In the genomic region with DNA sequence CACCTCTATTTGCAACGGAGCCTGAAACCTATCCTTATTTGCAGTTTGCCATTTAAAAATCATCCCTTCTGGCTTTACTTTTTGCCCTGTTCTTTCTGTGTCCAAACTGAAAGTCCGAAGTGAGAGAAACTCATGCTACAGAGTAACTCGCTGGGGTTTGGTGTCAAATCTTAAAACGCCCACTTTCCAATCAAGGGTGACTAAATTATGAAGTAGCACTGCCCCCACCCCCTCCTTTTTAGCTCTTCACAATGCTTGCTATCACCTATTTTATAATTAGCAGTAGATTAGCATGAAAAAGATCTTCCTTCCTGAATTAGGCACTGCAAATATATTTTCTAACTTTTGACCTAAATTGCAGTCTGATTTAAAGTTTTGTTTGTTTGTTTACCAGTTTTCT, we compare ENCODE assay signal across 14 cellular contexts. TPM values are rescaled to one million over a fixed set of nuclear protein-coding genes. Genes with fewer than 3 reads are reported as not detected.
DNase-seq lines count a peak whose midpoint lies in the region; ATAC-seq and TF ChIP-seq lines count a peak whose summit lies in the region.
"Had no signal": no experiment of that assay in that cellular context is flagged by ENCODE, and none has a peak within 500 bp of the region (broad histone marks: within the 10 kb centered on the region; RNA-seq: fewer than 3 reads in every experiment).

No MANE protein-coding gene starts in this region.

- no peak overlapping the region for H3K4me3 ChIP-seq in coronary artery
- no peak overlapping the region for H3K4me3 ChIP-seq in stomach
- H3K4me3 ChIP-seq: upper lobe of left lung had no signal

- H3K27me3 Mint-ChIP-seq in activated CD8-positive, alpha-beta T cell treated with anti-CD3 and anti-CD28 coated beads, Interleukin-2, amount 10 ng/mL, durations not matched to agents 7 days and 5 days (ENCODE audit: low read depth) = no peaks in the 10 kb centered on the region

- ATAC-seq in HG02588 (IDR thresholded peaks at IDR 0.05; ENCODE audit: unreplicated experiment) = peak; percentile 36
- ATAC-seq in activated CD8-positive, alpha-beta T cell treated with anti-CD3 and anti-CD28 coated beads, Interleukin-2, amount 10 ng/mL, durations not matched to agents 7 days and 5 days = no peak

- CTCF ChIA-PET in activated CD8-positive, alpha-beta T cell treated with anti-CD3 and anti-CD28 coated beads, Interleukin-2, amount 10 ng/mL, durations not matched to agents 7 days and 5 days (lab: Charles Lee) = interaction anchor here (0.8 to 0.9 kb wide), 2 partner anchors 11 to 110 kb away, joined by 3 to 4 read pairs; no protein-coding TSS in a partner anchor

- H3K27ac ChIP-seq in coronary artery (no peak overlapping the region), stomach (no peak overlapping the region)
- H3K27ac ChIP-seq: upper lobe of left lung had no signal

- no peaks in the 10 kb centered on the region for H3K27me3 ChIP-seq in stomach
- H3K27me3 ChIP-seq: upper lobe of left lung had no signal

- H3K9me3 ChIP-seq in stomach = no peaks in the 10 kb centered on the region
- H3K9me3 ChIP-seq: upper lobe of left lung had no signal

- H3K4me1 ChIP-seq in stomach = no peaks in the 10 kb centered on the region
- H3K4me1 ChIP-seq: upper lobe of left lung had no signal

- no peak for TF ChIP-seq POLR2A in stomach (IDR thresholded peaks at IDR 0.05)

- TF ChIP-seq EP300 in stomach (IDR thresholded peaks at IDR 0.05) = no peak

- POLR2A ChIA-PET in activated CD8-positive, alpha-beta T cell treated with anti-CD3 and anti-CD28 coated beads, Interleukin-2, amount 10 ng/mL, durations not matched to agents 7 days and 5 days (lab: Charles Lee) = no interaction called here

- intact Hi-C loops in stomach (cut with DNase I; ENCODE audit: low total_unique reads) = no loop called here

- H3K4me1 Mint-ChIP-seq in activated CD8-positive, alpha-beta T cell treated with anti-CD3 and anti-CD28 coated beads, Interleukin-2, amount 10 ng/mL, durations not matched to agents 7 days and 5 days (ENCODE audit: low read depth) = peaks cover 51% of the 10 kb centered on the region

- peak overlapping the region; percentile 4 for H3K27ac Mint-ChIP-seq in activated CD8-positive, alpha-beta T cell treated with anti-CD3 and anti-CD28 coated beads, Interleukin-2, amount 10 ng/mL, durations not matched to agents 7 days and 5 days

- H3K36me3 ChIP-seq in stomach = no peaks in the 10 kb centered on the region
- H3K36me3 ChIP-seq: upper lobe of left lung had no signal

- H3K4me3 Mint-ChIP-seq in activated CD8-positive, alpha-beta T cell treated with anti-CD3 and anti-CD28 coated beads, Interleukin-2, amount 10 ng/mL, durations not matched to agents 7 days and 5 days = no peak overlapping the region

- H3K36me3 Mint-ChIP-seq in activated CD8-positive, alpha-beta T cell treated with anti-CD3 and anti-CD28 coated beads, Interleukin-2, amount 10 ng/mL, durations not matched to agents 7 days and 5 days (ENCODE audit: low read depth) = no peaks in the 10 kb centered on the region

- 52 to 87% (median 83%) methylated on average over 4 of the region's 4 CpGs for WGBS in stomach, 5 donors

- peak; percentile 10 to 18 for DNase-seq in activated CD4-positive, alpha-beta T cell treated with anti-CD3 and anti-CD28 coated beads for 4 hours
- no peak for DNase-seq in activated CD4-positive, alpha-beta T cell treated with anti-CD3 and anti-CD28 coated beads, Interleukin-2, amount 50 U/mL, for 1 hour
- DNase-seq in activated CD8-positive, alpha-beta T cell treated with anti-CD3 and anti-CD28 coated beads, Interleukin-2, amount 10 ng/mL, durations not matched to agents 7 days and 5 days = no peak
- peak; percentile 50 for DNase-seq in stimulated activated CD4-positive, alpha-beta T cell treated with anti-CD3 and anti-CD28 coated beads, Interleukin-4, amount 100 ng/mL, for 24 hours
- DNase-seq in SKM-1 treated with dmso at 0.1 percent for 144 hours (lab: John Stamatoyannopoulos, UW; ENCODE audit: unreplicated experiment) (no peak), coronary artery (ENCODE audit: low spot score) (no peak), stomach (no peak)
- DNase-seq: IMR-90, NCI-H1436, NCI-H510A, upper lobe of left lung had no signal

- no peaks in the 10 kb centered on the region for H3K9me3 Mint-ChIP-seq in activated CD8-positive, alpha-beta T cell treated with anti-CD3 and anti-CD28 coated beads, Interleukin-2, amount 10 ng/mL, durations not matched to agents 7 days and 5 days (ENCODE audit: insufficient read depth)

- TF ChIP-seq CTCF in coronary artery (IDR thresholded peaks at IDR 0.05) (no peak), stomach (IDR thresholded peaks at IDR 0.05) (no peak)

RNA-seq across cellular contexts. Expression of a gene that starts 52.5 kb away (rescaled TPM):
- not detected for total RNA-seq in activated CD8-positive, alpha-beta T cell treated with anti-CD3 and anti-CD28 coated beads, Interleukin-2, amount 10 ng/mL, durations not matched to agents 7 days and 5 days
- under 1 TPM in 1 of 5 donors, not detected in 4; 0.43 TPM for total RNA-seq in stomach
- 1 to 10 TPM in 2 of 3 donors, not detected in 1; 1.2 to 7.7 TPM for polyA plus RNA-seq in stomach
- total RNA-seq: glomerular endothelial cell; IMR-90; T-helper 2 cell treated with Interferon-gamma antibody and Interleukin-4, amounts not matched to agents 100 ng/mL and 5 ng/mL, for 36 hours had no signal
- polyA plus RNA-seq: IMR-90 had no signal

Comparison
In these comparisons a context has a peak if more than half of its experiments do, and no peak if none do; other contexts are left out.
1. DNase-seq: peak in activated CD4-positive, alpha-beta T cell treated with anti-CD3 and anti-CD28 coated beads for 4 hours (2 of 2) and stimulated activated CD4-positive, alpha-beta T cell treated with anti-CD3 and anti-CD28 coated beads, Interleukin-4, amount 100 ng/mL, for 24 hours (single experiment); none in activated CD4-positive, alpha-beta T cell treated with anti-CD3 and anti-CD28 coated beads, Interleukin-2, amount 50 U/mL, for 1 hour (single experiment), activated CD8-positive, alpha-beta T cell treated with anti-CD3 and anti-CD28 coated beads, Interleukin-2, amount 10 ng/mL, durations not matched to agents 7 days and 5 days (single experiment), SKM-1 treated with dmso at 0.1 percent for 144 hours (single experiment), coronary artery (single experiment) and stomach (single experiment).